In the genomic region with DNA sequence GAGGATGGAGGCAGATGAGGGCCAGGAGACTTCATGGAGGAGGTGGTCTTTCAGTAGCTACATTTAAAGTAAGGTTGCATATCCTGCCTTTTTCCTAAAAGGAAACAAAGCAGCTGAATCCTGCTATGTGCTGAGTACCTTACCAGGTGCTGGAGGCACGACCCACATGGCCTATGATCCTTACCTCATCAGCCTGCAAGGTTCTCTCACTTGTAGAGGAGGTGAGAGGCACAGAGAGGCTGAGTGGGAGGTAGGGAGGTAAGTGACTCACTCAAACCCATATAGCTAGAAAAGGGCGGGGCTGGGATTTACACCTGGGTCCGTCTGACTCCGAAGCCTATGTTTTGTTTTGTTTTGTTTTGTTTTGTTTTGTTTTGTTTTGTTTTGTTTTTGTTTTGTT, we compare ENCODE assay signal across 22 cellular contexts.
DNase-seq lines count a peak whose midpoint lies in the region; FAIRE-seq and TF ChIP-seq lines count a peak whose summit lies in the region.
"Had no signal": no experiment of that assay in that cellular context is flagged by ENCODE, and none has a peak within 500 bp of the region (broad histone marks: within the 10 kb centered on the region; RNA-seq: fewer than 3 reads in every experiment).

No MANE protein-coding gene starts in this region.

- H3K4me1 Mint-ChIP-seq in activated CD4-positive, alpha-beta T cell treated with anti-CD3 and anti-CD28 coated beads, Interleukin-2, amount 10 ng/mL, durations not matched to agents 24 days and 14 days, result no peaks in the 10 kb centered on the region
- H3K4me1 Mint-ChIP-seq: activated CD4-positive, alpha-beta T cell treated with anti-CD3 and anti-CD28 coated beads, Interleukin-2, amount 10 ng/mL, durations not matched to agents 7 days and 5 days; neural crest cell had no signal

- TF ChIP-seq CTCF in epithelial cell of esophagus (IDR thresholded peaks at IDR 0.05; ENCODE audit: insufficient read depth, low read depth, low read length, missing control alignments) (no peak), D721Med (IDR thresholded peaks at IDR 0.05; ENCODE audit: insufficient read depth, missing control alignments) (no peak)

- no peak for FAIRE-seq in D721Med (lab: Jason Lieb, UNC)
- FAIRE-seq: A549, GM12892 had no signal

- no peaks in the 10 kb centered on the region for H3K9me3 Mint-ChIP-seq in activated CD4-positive, alpha-beta T cell treated with anti-CD3 and anti-CD28 coated beads, Interleukin-2, amount 10 ng/mL, durations not matched to agents 24 days and 14 days
- H3K9me3 Mint-ChIP-seq: activated CD4-positive, alpha-beta T cell treated with anti-CD3 and anti-CD28 coated beads, Interleukin-2, amount 10 ng/mL, durations not matched to agents 7 days and 5 days; activated T-cell treated with anti-CD3 and anti-CD28 coated beads, Interleukin-2, amount 50 U/mL, for 72 hours; HFFc6 had no signal

- no peak overlapping the region for H3K4me3 ChIP-seq in epithelial cell of esophagus (ENCODE audit: low read length)
- H3K4me3 ChIP-seq: A549, BLaER1, dorsolateral prefrontal cortex, heart right ventricle, tibial artery had no signal

- no peak overlapping the region for H3K27ac Mint-ChIP-seq in activated CD4-positive, alpha-beta T cell treated with anti-CD3 and anti-CD28 coated beads, Interleukin-2, amount 10 ng/mL, durations not matched to agents 24 days and 14 days
- H3K27ac Mint-ChIP-seq: activated CD4-positive, alpha-beta T cell treated with anti-CD3 and anti-CD28 coated beads, Interleukin-2, amount 10 ng/mL, durations not matched to agents 7 days and 5 days; activated naive CD8-positive, alpha-beta T cell; activated T-cell treated with anti-CD3 and anti-CD28 coated beads, Interleukin-2, amount 50 U/mL, for 72 hours; HFFc6 had no signal

- intact Hi-C loops in activated CD4-positive, alpha-beta T cell treated with anti-CD3 and anti-CD28 coated beads, Interleukin-2, amount 10 ng/mL, durations not matched to agents 24 days and 14 days (cut with micrococcal nuclease), result loop anchor here (5.0 kb wide), 1 partner anchor 180 kb away; no protein-coding TSS in a partner anchor

- DNase-seq in activated CD4-positive, alpha-beta T cell treated with anti-CD3 and anti-CD28 coated beads for 48 hours, result peak; percentile 18
- DNase-seq in activated CD4-positive, alpha-beta T cell treated with anti-CD3 and anti-CD28 coated beads, Interleukin-2, amount 10 ng/mL, durations not matched to agents 24 days and 14 days, result no peak
- DNase-seq in SW480 (ENCODE audit: low spot score) (peak; percentile 87), epithelial cell of esophagus (ENCODE audit: low read depth) (peak; percentile 83), putamen (ENCODE audit: low spot score) (peak; percentile 64), NCI-H187 (lab: John Stamatoyannopoulos, UW) (no peak), D721Med (ENCODE audit: insufficient read length, low spot score) (no peak)
- DNase-seq in central memory CD4-positive, alpha-beta T cell, result no peak
- DNase-seq: activated CD4-positive, alpha-beta T cell treated with anti-CD3 and anti-CD28 coated beads, Interleukin-2, amount 10 ng/mL, durations not matched to agents 7 days and 5 days; activated T-cell treated with anti-CD3 and anti-CD28 coated beads, Interleukin-2, amount 50 U/mL, for 72 hours; heart right ventricle; mesenchymal stem cell; stimulated activated naive CD4-positive, alpha-beta T cell had no signal

- peaks cover 4% of the 10 kb centered on the region for H3K27me3 Mint-ChIP-seq in activated CD4-positive, alpha-beta T cell treated with anti-CD3 and anti-CD28 coated beads, Interleukin-2, amount 10 ng/mL, durations not matched to agents 24 days and 14 days
- H3K27me3 Mint-ChIP-seq: activated CD4-positive, alpha-beta T cell treated with anti-CD3 and anti-CD28 coated beads, Interleukin-2, amount 10 ng/mL, durations not matched to agents 7 days and 5 days; activated naive CD8-positive, alpha-beta T cell had no signal

- no peak overlapping the region for H3K4me3 Mint-ChIP-seq in activated CD4-positive, alpha-beta T cell treated with anti-CD3 and anti-CD28 coated beads, Interleukin-2, amount 10 ng/mL, durations not matched to agents 24 days and 14 days
- H3K4me3 Mint-ChIP-seq: activated CD4-positive, alpha-beta T cell treated with anti-CD3 and anti-CD28 coated beads, Interleukin-2, amount 10 ng/mL, durations not matched to agents 7 days and 5 days; activated naive CD8-positive, alpha-beta T cell; activated T-cell treated with anti-CD3 and anti-CD28 coated beads, Interleukin-2, amount 50 U/mL, for 72 hours; brain; HFFc6; neural crest cell had no signal

- H3K36me3 Mint-ChIP-seq in activated CD4-positive, alpha-beta T cell treated with anti-CD3 and anti-CD28 coated beads, Interleukin-2, amount 10 ng/mL, durations not matched to agents 24 days and 14 days (ENCODE audit: low read depth), result no peaks in the 10 kb centered on the region
- H3K36me3 Mint-ChIP-seq: activated naive CD8-positive, alpha-beta T cell; brain had no signal

Comparison
In these comparisons a context has a peak if more than half of its experiments do, and no peak if none do; other contexts are left out.
1. DNase-seq: peak in activated CD4-positive, alpha-beta T cell treated with anti-CD3 and anti-CD28 coated beads for 48 hours (single experiment), SW480 (single experiment), epithelial cell of esophagus (single experiment) and putamen (single experiment); none in activated CD4-positive, alpha-beta T cell treated with anti-CD3 and anti-CD28 coated beads, Interleukin-2, amount 10 ng/mL, durations not matched to agents 24 days and 14 days (single experiment), NCI-H187 (0 of 2), central memory CD4-positive, alpha-beta T cell (single experiment) and D721Med (single experiment).